In genomic region chr18:2536493-2536892, GRCh38 we compare ENCODE assay signal across 18 cellular contexts. TPM values are rescaled to one million over a fixed set of nuclear protein-coding genes. Genes with fewer than 3 reads are reported as not detected.
DNase-seq lines count a peak whose midpoint lies in the region; ATAC-seq, FAIRE-seq and TF ChIP-seq lines count a peak whose summit lies in the region.
"Had no signal": no experiment of that assay in that cellular context is flagged by ENCODE, and none has a peak within 500 bp of the region (broad histone marks: within the 10 kb centered on the region; RNA-seq: fewer than 3 reads in every experiment).

No MANE protein-coding gene starts in this region.

- H3K4me2 ChIP-seq in GM23338 (no peak overlapping the region), astrocyte (ENCODE audit: low read length) (peak overlapping the region; percentile 36)

- H3K4me3 ChIP-seq in GM23338 (no peak overlapping the region), astrocyte (ENCODE audit: insufficient read depth, low read depth, low read length) (no peak overlapping the region)
- H3K4me3 ChIP-seq: thyroid gland had no signal

- H3K79me2 ChIP-seq in GM23338 (replicated peaks; ENCODE audit: insufficient read depth) = no peaks in the 10 kb centered on the region
- H3K79me2 ChIP-seq in astrocyte (ENCODE audit: insufficient read depth, low read length) = no peaks in the 10 kb centered on the region

- no peaks in the 10 kb centered on the region for H3F3A ChIP-seq in GM23338 (replicated peaks; ENCODE audit: low read depth)

- H3K27ac Mint-ChIP-seq in GM23338 (0 out of 2 replicates have a peak overlapping the region, but pooled peaks have one; percentile 3), astrocyte (ENCODE audit: unreplicated experiment) (peak overlapping the region; percentile 56)
- no peak overlapping the region for H3K27ac Mint-ChIP-seq in activated T-cell treated with anti-CD3 and anti-CD28 coated beads, Interleukin-2, amount 50 U/mL, for 24 hours
- H3K27ac Mint-ChIP-seq: nephron had no signal

- peaks cover 15% of the 10 kb centered on the region for H3K36me3 Mint-ChIP-seq in GM23338 (ENCODE audit: low read depth)
- H3K36me3 Mint-ChIP-seq in astrocyte (ENCODE audit: low read depth, unreplicated experiment) = peaks cover 13% of the 10 kb centered on the region
- peaks cover 51% of the 10 kb centered on the region for H3K36me3 Mint-ChIP-seq in activated T-cell treated with anti-CD3 and anti-CD28 coated beads, Interleukin-2, amount 50 U/mL, for 24 hours (ENCODE audit: low read depth)

- FAIRE-seq in astrocyte (lab: Jason Lieb, UNC) = peak; percentile 78
- FAIRE-seq: H54, small intestine had no signal

- H3K9me3 ChIP-seq in astrocyte (ENCODE audit: insufficient read depth, low read depth, low read length) = no peaks in the 10 kb centered on the region
- H3K9me3 ChIP-seq: thyroid gland had no signal

- H3K9me2 ChIP-seq in GM23338 (ENCODE audit: insufficient read depth) = 0 out of 2 replicates have a peak, but pooled peaks cover 7% of the 10 kb centered on the region

- DNase-seq in GM23338 (ENCODE audit: low spot score) (no peak), astrocyte (ENCODE audit: low read depth) (peak; percentile 81), glomerular visceral epithelial cell (ENCODE audit: extremely low spot score) (peak; percentile 25), stromal cell of bone marrow (ENCODE audit: low read depth) (peak; percentile 31), anterior cingulate cortex (lab: John Stamatoyannopoulos, UW) (no peak), iPS-NIHi11 (ENCODE audit: low spot score) (no peak)
- DNase-seq in activated T-cell treated with anti-CD3 and anti-CD28 coated beads, Interleukin-2, amount 50 U/mL, for 24 hours = no peak
- DNase-seq in activated naive CD4-positive, alpha-beta T cell treated with Interleukin-2 at 50 U/mL for 16 hours = no peak
- DNase-seq: activated CD4-positive, alpha-beta T cell treated with anti-CD3 and anti-CD28 coated beads, Interleukin-2, amount 50 U/mL, for 1 hour; activated effector memory CD4-positive, alpha-beta T cell treated with anti-CD3 and anti-CD28 coated beads, Interleukin-2, amount 50 U/mL, for 16 hours; DMS53; NCI-H345; small intestine; T-helper 2 cell; thyroid gland had no signal

- TF ChIP-seq CTCF in GM23338 (conservative IDR thresholded peaks at IDR 0.05; ENCODE audit: low read depth in 2 of 2) (no peak), astrocyte (IDR thresholded peaks at IDR 0.05; ENCODE audit: insufficient read depth, low read depth, low read length) (no peak)

- H3K4me3 Mint-ChIP-seq in GM23338 (no peak overlapping the region), astrocyte (ENCODE audit: unreplicated experiment) (no peak overlapping the region)
- H3K4me3 Mint-ChIP-seq in activated T-cell treated with anti-CD3 and anti-CD28 coated beads, Interleukin-2, amount 50 U/mL, for 24 hours = no peak overlapping the region
- H3K4me3 Mint-ChIP-seq: nephron had no signal

- H3K36me3 ChIP-seq in GM23338 (ENCODE audit: insufficient read depth) (no peaks in the 10 kb centered on the region; the same call in 1 of the 2 replicates), astrocyte (ENCODE audit: insufficient read depth, low read length) (no peaks in the 10 kb centered on the region)
- H3K36me3 ChIP-seq: thyroid gland had no signal

- H3K27me3 Mint-ChIP-seq in GM23338 (ENCODE audit: insufficient read depth, low read depth, poor library complexity) (peaks cover 2% of the 10 kb centered on the region), astrocyte (ENCODE audit: low read depth, unreplicated experiment) (no peaks in the 10 kb centered on the region)
- H3K27me3 Mint-ChIP-seq in activated T-cell treated with anti-CD3 and anti-CD28 coated beads, Interleukin-2, amount 50 U/mL, for 24 hours = no peaks in the 10 kb centered on the region

- peak overlapping the region; percentile 13 for H3K9ac ChIP-seq in astrocyte (ENCODE audit: low read length)

- H2AFZ ChIP-seq in GM23338 = no peak overlapping the region
- no peak overlapping the region for H2AFZ ChIP-seq in astrocyte (ENCODE audit: low read depth, low read length)

- ATAC-seq in GM23338 = no peak
- ATAC-seq: esophagus mucosa had no signal

- H3K27ac ChIP-seq in GM23338 (ENCODE audit: low read depth) (no peak overlapping the region), astrocyte (ENCODE audit: low read depth, low read length) (peak overlapping the region; percentile 69)
- H3K27ac ChIP-seq: thyroid gland had no signal

- H4K20me1 ChIP-seq in GM23338 (replicated peaks; ENCODE audit: insufficient read depth) = no peaks in the 10 kb centered on the region
- H4K20me1 ChIP-seq in astrocyte (ENCODE audit: insufficient read depth, low read length) = no peaks in the 10 kb centered on the region

- H3K9me3 Mint-ChIP-seq in GM23338 = peaks cover 13% of the 10 kb centered on the region
- H3K9me3 Mint-ChIP-seq in astrocyte (ENCODE audit: unreplicated experiment) = peaks cover 8% of the 10 kb centered on the region
- no peaks in the 10 kb centered on the region for H3K9me3 Mint-ChIP-seq in activated T-cell treated with anti-CD3 and anti-CD28 coated beads, Interleukin-2, amount 50 U/mL, for 24 hours

- H3K4me1 ChIP-seq in GM23338 (ENCODE audit: insufficient read depth) = no peaks in the 10 kb centered on the region
- H3K4me1 ChIP-seq in astrocyte (ENCODE audit: insufficient read depth, low read length) = peaks cover 7% of the 10 kb centered on the region
- H3K4me1 ChIP-seq: thyroid gland had no signal

- H3K4me1 Mint-ChIP-seq in GM23338 (peaks cover 8% of the 10 kb centered on the region; the same call in 2 of the 3 replicates), astrocyte (ENCODE audit: low read depth, unreplicated experiment) (peaks cover 15% of the 10 kb centered on the region)
- H3K4me1 Mint-ChIP-seq in activated T-cell treated with anti-CD3 and anti-CD28 coated beads, Interleukin-2, amount 50 U/mL, for 24 hours (ENCODE audit: low read depth) = no peaks in the 10 kb centered on the region

- H3K27me3 ChIP-seq in GM23338 (ENCODE audit: insufficient read depth) (no peaks in the 10 kb centered on the region), astrocyte (ENCODE audit: insufficient read depth, low read length) (no peaks in the 10 kb centered on the region)
- H3K27me3 ChIP-seq: thyroid gland had no signal

TF ChIP-seq in GM23338, 12 proteins besides CTCF, POLR2A, EP300 and RAD21 (continues in another document):
- no peak for TF ChIP-seq JUNB (IDR thresholded peaks at IDR 0.05; ENCODE audit: unreplicated experiment)
- TF ChIP-seq EZH2 (IDR thresholded peaks at IDR 0.05; ENCODE audit: low read depth, unreplicated experiment) = no peak
- no peak for TF ChIP-seq ETS1 (IDR thresholded peaks at IDR 0.05)
- TF ChIP-seq ZNF114 (CRISPR knock-in tag; IDR thresholded peaks at IDR 0.05) = no peak
- no peak for TF ChIP-seq ZNF331 (CRISPR knock-in tag; IDR thresholded peaks at IDR 0.05; ENCODE audit: low read depth)
- TF ChIP-seq NANOG (IDR thresholded peaks at IDR 0.05; ENCODE audit: borderline replicate concordance) = no peak

RNA-seq across cellular contexts. Expression of gene METTL4, which starts 34.8 kb away (rescaled TPM):
- total RNA-seq in GM23338 (2014; rRNA removed; shearing (Covaris generic)) = 12.2 and 14.9 TPM in 2 replicates
- 9.4 and 11.9 TPM in 2 replicates for polyA plus RNA-seq in GM23338 (2016; fragmentation: Nextera tagmentation; extraction: Ambion mirVana)
- total RNA-seq in astrocyte = 9.0 and 10.5 TPM in 2 replicates

RNA-seq across cellular contexts. Expression of gene NDC80, which starts 34.9 kb away (rescaled TPM):
- 36.6 and 38.9 TPM in 2 replicates for total RNA-seq in GM23338 (2014; rRNA removed; shearing (Covaris generic))
- polyA plus RNA-seq in GM23338 (2016; fragmentation: Nextera tagmentation; extraction: Ambion mirVana) = 48.3 and 58.4 TPM in 2 replicates
- 1.9 and 3.5 TPM in 2 replicates for total RNA-seq in astrocyte

Comparison
In these comparisons a context has a peak if more than half of its experiments do, and no peak if none do; other contexts are left out.
1. DNase-seq: peak in astrocyte (single experiment), glomerular visceral epithelial cell (single experiment) and stromal cell of bone marrow (single experiment); none in GM23338 (single experiment), activated T-cell treated with anti-CD3 and anti-CD28 coated beads, Interleukin-2, amount 50 U/mL, for 24 hours (single experiment), activated naive CD4-positive, alpha-beta T cell treated with Interleukin-2 at 50 U/mL for 16 hours (single experiment), anterior cingulate cortex (0 of 58) and iPS-NIHi11 (single experiment).